ENCODE assay signal across 1 cellular context in the genomic region with DNA sequence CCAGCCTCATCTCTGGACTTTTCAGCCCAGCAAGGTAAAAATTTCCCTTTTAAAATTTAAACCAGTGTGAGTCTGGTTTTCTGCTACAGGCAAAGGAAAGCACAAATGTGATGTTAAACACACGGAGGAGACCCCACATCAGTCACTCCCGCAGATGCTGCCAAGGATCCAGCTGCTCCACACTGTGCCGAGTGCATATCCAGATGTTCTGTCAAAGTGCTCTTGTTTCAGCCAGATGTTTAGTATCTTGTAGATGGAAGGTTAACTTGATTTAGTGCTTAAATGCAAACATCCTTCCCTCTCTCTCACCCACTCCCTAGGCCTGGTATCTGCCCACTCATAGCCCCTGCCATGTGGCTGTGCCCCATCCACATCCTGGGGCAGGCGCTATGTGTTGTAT.
TF ChIP-seq lines count a peak whose summit lies in the region.

No MANE protein-coding gene starts in this region.

TF ChIP-seq in IMR-90, 13 proteins besides CTCF, POLR2A, EP300 and RAD21:
- TF ChIP-seq, protein P1, sequence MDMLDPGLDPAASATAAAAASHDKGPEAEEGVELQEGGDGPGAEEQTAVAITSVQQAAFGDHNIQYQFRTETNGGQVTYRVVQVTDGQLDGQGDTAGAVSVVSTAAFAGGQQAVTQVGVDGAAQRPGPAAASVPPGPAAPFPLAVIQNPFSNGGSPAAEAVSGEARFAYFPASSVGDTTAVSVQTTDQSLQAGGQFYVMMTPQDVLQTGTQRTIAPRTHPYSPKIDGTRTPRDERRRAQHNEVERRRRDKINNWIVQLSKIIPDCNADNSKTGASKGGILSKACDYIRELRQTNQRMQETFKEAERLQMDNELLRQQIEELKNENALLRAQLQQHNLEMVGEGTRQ (IDR thresholded peaks at IDR 0.05; ENCODE audit: low read depth, low read length): no peak
- no peak for TF ChIP-seq BHLHE40 (IDR thresholded peaks at IDR 0.05; ENCODE audit: low read depth, low read length)
- TF ChIP-seq FOS (IDR thresholded peaks at IDR 0.05; ENCODE audit: low read depth, low read length): no peak
- no peak for TF ChIP-seq MAZ (IDR thresholded peaks at IDR 0.05; ENCODE audit: borderline replicate concordance, low read depth, low read length)
- no peak for TF ChIP-seq NFE2L2 (IDR thresholded peaks at IDR 0.05; ENCODE audit: low read depth, low read length)
- TF ChIP-seq CHD1 (IDR thresholded peaks at IDR 0.05; ENCODE audit: low read depth, low read length): no peak
- TF ChIP-seq RCOR1 (IDR thresholded peaks at IDR 0.05; ENCODE audit: insufficient replicate concordance, low read length): no peak
- TF ChIP-seq CEBPB (IDR thresholded peaks at IDR 0.05; ENCODE audit: low read depth, low read length): no peak
- TF ChIP-seq RFX5 (IDR thresholded peaks at IDR 0.05; ENCODE audit: low read depth, low read length): no peak
- TF ChIP-seq MAFK (IDR thresholded peaks at IDR 0.05; ENCODE audit: low read depth, low read length): no peak
- TF ChIP-seq MXI1 (IDR thresholded peaks at IDR 0.05; ENCODE audit: borderline replicate concordance, low read depth, low read length): no peak
- no peak for TF ChIP-seq SMC3 (IDR thresholded peaks at IDR 0.05; ENCODE audit: low read depth, low read length)
